13 cellular contexts compared by ENCODE assay signal in genomic region chr5:61735999-61736398, GRCh38.
"Had no signal": no experiment of that assay in that cellular context is flagged by ENCODE, and none has a peak within 500 bp of the region (broad histone marks: within the 10 kb centered on the region; RNA-seq: fewer than 3 reads in every experiment).

No MANE protein-coding gene starts in this region.

- H3K27ac Mint-ChIP-seq: activated T-helper 2 cell treated with anti-CD3 and anti-CD28 coated beads, Interferon-gamma antibody, Interleukin-2, Interleukin-4, amounts not matched to agents 10 μg/mL and 5 μg/mL and 100 μg/mL, durations not matched to agents 14 hours and 24 hours and 36 hours; naive B cell; stimulated activated effector memory CD8-positive, alpha-beta T cell treated with anti-CD3 and anti-CD28 coated beads, Interleukin-12 subunit alpha, Interleukin-12 subunit beta, amount 100 ng/mL, for 72 hours; T-helper 2 cell treated with Interferon-gamma antibody and Interleukin-4, amounts not matched to agents 5 μg/mL and 100 μg/mL, for 36 hours had no signal

- H3K36me3 ChIP-seq: adrenal gland, esophagus muscularis mucosa, ovary, thyroid gland, vagina had no signal

- H3K4me3 ChIP-seq: adrenal gland, esophagus muscularis mucosa, ovary, thyroid gland, vagina had no signal

- DNase-seq: activated CD4-positive, alpha-beta T cell treated with anti-CD3 and anti-CD28 coated beads, Interleukin-2, amount 50 U/mL, for 1 hour; activated naive CD4-positive, alpha-beta T cell treated with anti-CD3 and anti-CD28 coated beads, Interleukin-2, amount 50 U/mL, for 16 hours; adrenal gland; glutamatergic neuron; naive B cell; ovary; small intestine; thyroid gland had no signal

- H3K4me1 Mint-ChIP-seq: naive B cell; stimulated activated effector memory CD8-positive, alpha-beta T cell treated with anti-CD3 and anti-CD28 coated beads, Interleukin-12 subunit alpha, Interleukin-12 subunit beta, amount 100 ng/mL, for 72 hours had no signal

- H3K9me3 Mint-ChIP-seq: activated T-helper 2 cell treated with anti-CD3 and anti-CD28 coated beads, Interferon-gamma antibody, Interleukin-2, Interleukin-4, amounts not matched to agents 10 μg/mL and 5 μg/mL and 100 μg/mL, durations not matched to agents 14 hours and 24 hours and 36 hours; stimulated activated effector memory CD8-positive, alpha-beta T cell treated with anti-CD3 and anti-CD28 coated beads, Interleukin-12 subunit alpha, Interleukin-12 subunit beta, amount 100 ng/mL, for 72 hours; T-helper 2 cell treated with Interferon-gamma antibody and Interleukin-4, amounts not matched to agents 5 μg/mL and 100 μg/mL, for 36 hours had no signal

- H3K27ac ChIP-seq: adrenal gland, esophagus muscularis mucosa, ovary, thyroid gland, vagina had no signal

- H3K4me3 Mint-ChIP-seq: naive B cell; stimulated activated effector memory CD8-positive, alpha-beta T cell treated with anti-CD3 and anti-CD28 coated beads, Interleukin-12 subunit alpha, Interleukin-12 subunit beta, amount 100 ng/mL, for 72 hours; T-helper 2 cell treated with Interferon-gamma antibody and Interleukin-4, amounts not matched to agents 5 μg/mL and 100 μg/mL, for 36 hours had no signal

- ATAC-seq: stimulated activated effector memory CD8-positive, alpha-beta T cell treated with anti-CD3 and anti-CD28 coated beads, Interleukin-12 subunit alpha, Interleukin-12 subunit beta, amount 100 ng/mL, for 72 hours had no signal

- H3K4me1 ChIP-seq: thyroid gland, vagina had no signal

- FAIRE-seq: small intestine had no signal

- H3K9me3 ChIP-seq: adrenal gland, esophagus muscularis mucosa, ovary, thyroid gland, vagina had no signal

- H3K27me3 ChIP-seq: adrenal gland, esophagus muscularis mucosa, ovary, thyroid gland, vagina had no signal

- H3K36me3 Mint-ChIP-seq: naive B cell; stimulated activated effector memory CD8-positive, alpha-beta T cell treated with anti-CD3 and anti-CD28 coated beads, Interleukin-12 subunit alpha, Interleukin-12 subunit beta, amount 100 ng/mL, for 72 hours had no signal
